ENCODE assay signal across 7 cellular contexts in genomic region chr16:57083469-57083868, GRCh38.
"Had no signal": no experiment of that assay in that cellular context is flagged by ENCODE, and none has a peak within 500 bp of the region (broad histone marks: within the 10 kb centered on the region; RNA-seq: fewer than 3 reads in every experiment).

No MANE protein-coding gene starts in this region.

- H3K4me1 Mint-ChIP-seq: nephron had no signal

- H3K27me3 Mint-ChIP-seq: activated naive CD4-positive, alpha-beta T cell treated with anti-CD3 and anti-CD28 coated beads, Interleukin-2, amount 50 U/mL, for 24 hours; dendritic cell treated with granulocyte-macrophage colony-stimulating factor and Interleukin-4, amounts not matched to agents 40 ng/mL and 50 ng/mL, for 4 days had no signal

- H3K27me3 ChIP-seq: ovary, upper lobe of left lung had no signal

- H3K36me3 Mint-ChIP-seq: brain had no signal

- H3K9me3 ChIP-seq: lower lobe of right lung, ovary, upper lobe of left lung had no signal

- H3K9me3 Mint-ChIP-seq: activated naive CD4-positive, alpha-beta T cell treated with anti-CD3 and anti-CD28 coated beads, Interleukin-2, amount 50 U/mL, for 24 hours; dendritic cell treated with granulocyte-macrophage colony-stimulating factor and Interleukin-4, amounts not matched to agents 40 ng/mL and 50 ng/mL, for 4 days; nephron had no signal

- H3K36me3 ChIP-seq: ovary had no signal

- H3K4me3 Mint-ChIP-seq: activated naive CD4-positive, alpha-beta T cell treated with anti-CD3 and anti-CD28 coated beads, Interleukin-2, amount 50 U/mL, for 24 hours; brain; dendritic cell treated with granulocyte-macrophage colony-stimulating factor and Interleukin-4, amounts not matched to agents 40 ng/mL and 50 ng/mL, for 4 days; nephron had no signal

- H3K4me3 ChIP-seq: lower lobe of right lung, ovary, upper lobe of left lung had no signal

- DNase-seq: lower lobe of right lung had no signal

- H3K27ac Mint-ChIP-seq: dendritic cell treated with granulocyte-macrophage colony-stimulating factor and Interleukin-4, amounts not matched to agents 40 ng/mL and 50 ng/mL, for 4 days; nephron had no signal

- H3K27ac ChIP-seq: lower lobe of right lung, ovary had no signal
